ENCODE assay signal across 1 cellular context in genomic region chr2:145751634-145752033, GRCh38.
TF ChIP-seq lines count a peak whose summit lies in the region.

No MANE protein-coding gene starts in this region.

TF ChIP-seq in WTC11, 78 proteins besides CTCF, POLR2A, EP300 and RAD21 (continued from another document):
- TF ChIP-seq, protein P1, sequence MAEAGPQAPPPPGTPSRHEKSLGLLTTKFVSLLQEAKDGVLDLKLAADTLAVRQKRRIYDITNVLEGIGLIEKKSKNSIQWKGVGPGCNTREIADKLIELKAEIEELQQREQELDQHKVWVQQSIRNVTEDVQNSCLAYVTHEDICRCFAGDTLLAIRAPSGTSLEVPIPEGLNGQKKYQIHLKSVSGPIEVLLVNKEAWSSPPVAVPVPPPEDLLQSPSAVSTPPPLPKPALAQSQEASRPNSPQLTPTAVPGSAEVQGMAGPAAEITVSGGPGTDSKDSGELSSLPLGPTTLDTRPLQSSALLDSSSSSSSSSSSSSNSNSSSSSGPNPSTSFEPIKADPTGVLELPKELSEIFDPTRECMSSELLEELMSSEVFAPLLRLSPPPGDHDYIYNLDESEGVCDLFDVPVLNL (CRISPR knock-in tag; IDR thresholded peaks at IDR 0.05; ENCODE audit: borderline replicate concordance, low read depth): no peak
- TF ChIP-seq NR1H2 (CRISPR knock-in tag; IDR thresholded peaks at IDR 0.05) (no peak), CBFB (CRISPR knock-in tag; IDR thresholded peaks at IDR 0.05; ENCODE audit: low read depth) (no peak), AFF4 (CRISPR knock-in tag; IDR thresholded peaks at IDR 0.05; ENCODE audit: borderline replicate concordance) (no peak), MYBL2 (CRISPR knock-in tag; IDR thresholded peaks at IDR 0.05) (no peak), AR (CRISPR knock-in tag; IDR thresholded peaks at IDR 0.05) (no peak), JAZF1 (CRISPR knock-in tag; IDR thresholded peaks at IDR 0.05) (no peak), CREB1 (CRISPR knock-in tag; IDR thresholded peaks at IDR 0.05) (no peak), EMX1 (CRISPR knock-in tag; IDR thresholded peaks at IDR 0.05) (no peak), TEAD4 (CRISPR knock-in tag; IDR thresholded peaks at IDR 0.05) (no peak)
- TF ChIP-seq, protein P2, sequence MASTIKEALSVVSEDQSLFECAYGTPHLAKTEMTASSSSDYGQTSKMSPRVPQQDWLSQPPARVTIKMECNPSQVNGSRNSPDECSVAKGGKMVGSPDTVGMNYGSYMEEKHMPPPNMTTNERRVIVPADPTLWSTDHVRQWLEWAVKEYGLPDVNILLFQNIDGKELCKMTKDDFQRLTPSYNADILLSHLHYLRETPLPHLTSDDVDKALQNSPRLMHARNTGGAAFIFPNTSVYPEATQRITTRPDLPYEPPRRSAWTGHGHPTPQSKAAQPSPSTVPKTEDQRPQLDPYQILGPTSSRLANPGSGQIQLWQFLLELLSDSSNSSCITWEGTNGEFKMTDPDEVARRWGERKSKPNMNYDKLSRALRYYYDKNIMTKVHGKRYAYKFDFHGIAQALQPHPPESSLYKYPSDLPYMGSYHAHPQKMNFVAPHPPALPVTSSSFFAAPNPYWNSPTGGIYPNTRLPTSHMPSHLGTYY (CRISPR knock-in tag; IDR thresholded peaks at IDR 0.05): no peak
- TF ChIP-seq, protein P3, sequence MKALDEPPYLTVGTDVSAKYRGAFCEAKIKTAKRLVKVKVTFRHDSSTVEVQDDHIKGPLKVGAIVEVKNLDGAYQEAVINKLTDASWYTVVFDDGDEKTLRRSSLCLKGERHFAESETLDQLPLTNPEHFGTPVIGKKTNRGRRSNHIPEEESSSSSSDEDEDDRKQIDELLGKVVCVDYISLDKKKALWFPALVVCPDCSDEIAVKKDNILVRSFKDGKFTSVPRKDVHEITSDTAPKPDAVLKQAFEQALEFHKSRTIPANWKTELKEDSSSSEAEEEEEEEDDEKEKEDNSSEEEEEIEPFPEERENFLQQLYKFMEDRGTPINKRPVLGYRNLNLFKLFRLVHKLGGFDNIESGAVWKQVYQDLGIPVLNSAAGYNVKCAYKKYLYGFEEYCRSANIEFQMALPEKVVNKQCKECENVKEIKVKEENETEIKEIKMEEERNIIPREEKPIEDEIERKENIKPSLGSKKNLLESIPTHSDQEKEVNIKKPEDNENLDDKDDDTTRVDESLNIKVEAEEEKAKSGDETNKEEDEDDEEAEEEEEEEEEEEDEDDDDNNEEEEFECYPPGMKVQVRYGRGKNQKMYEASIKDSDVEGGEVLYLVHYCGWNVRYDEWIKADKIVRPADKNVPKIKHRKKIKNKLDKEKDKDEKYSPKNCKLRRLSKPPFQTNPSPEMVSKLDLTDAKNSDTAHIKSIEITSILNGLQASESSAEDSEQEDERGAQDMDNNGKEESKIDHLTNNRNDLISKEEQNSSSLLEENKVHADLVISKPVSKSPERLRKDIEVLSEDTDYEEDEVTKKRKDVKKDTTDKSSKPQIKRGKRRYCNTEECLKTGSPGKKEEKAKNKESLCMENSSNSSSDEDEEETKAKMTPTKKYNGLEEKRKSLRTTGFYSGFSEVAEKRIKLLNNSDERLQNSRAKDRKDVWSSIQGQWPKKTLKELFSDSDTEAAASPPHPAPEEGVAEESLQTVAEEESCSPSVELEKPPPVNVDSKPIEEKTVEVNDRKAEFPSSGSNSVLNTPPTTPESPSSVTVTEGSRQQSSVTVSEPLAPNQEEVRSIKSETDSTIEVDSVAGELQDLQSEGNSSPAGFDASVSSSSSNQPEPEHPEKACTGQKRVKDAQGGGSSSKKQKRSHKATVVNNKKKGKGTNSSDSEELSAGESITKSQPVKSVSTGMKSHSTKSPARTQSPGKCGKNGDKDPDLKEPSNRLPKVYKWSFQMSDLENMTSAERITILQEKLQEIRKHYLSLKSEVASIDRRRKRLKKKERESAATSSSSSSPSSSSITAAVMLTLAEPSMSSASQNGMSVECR (CRISPR knock-in tag; IDR thresholded peaks at IDR 0.05; ENCODE audit: borderline replicate concordance): no peak
